1 cellular context compared by ENCODE assay signal in the genomic region with DNA sequence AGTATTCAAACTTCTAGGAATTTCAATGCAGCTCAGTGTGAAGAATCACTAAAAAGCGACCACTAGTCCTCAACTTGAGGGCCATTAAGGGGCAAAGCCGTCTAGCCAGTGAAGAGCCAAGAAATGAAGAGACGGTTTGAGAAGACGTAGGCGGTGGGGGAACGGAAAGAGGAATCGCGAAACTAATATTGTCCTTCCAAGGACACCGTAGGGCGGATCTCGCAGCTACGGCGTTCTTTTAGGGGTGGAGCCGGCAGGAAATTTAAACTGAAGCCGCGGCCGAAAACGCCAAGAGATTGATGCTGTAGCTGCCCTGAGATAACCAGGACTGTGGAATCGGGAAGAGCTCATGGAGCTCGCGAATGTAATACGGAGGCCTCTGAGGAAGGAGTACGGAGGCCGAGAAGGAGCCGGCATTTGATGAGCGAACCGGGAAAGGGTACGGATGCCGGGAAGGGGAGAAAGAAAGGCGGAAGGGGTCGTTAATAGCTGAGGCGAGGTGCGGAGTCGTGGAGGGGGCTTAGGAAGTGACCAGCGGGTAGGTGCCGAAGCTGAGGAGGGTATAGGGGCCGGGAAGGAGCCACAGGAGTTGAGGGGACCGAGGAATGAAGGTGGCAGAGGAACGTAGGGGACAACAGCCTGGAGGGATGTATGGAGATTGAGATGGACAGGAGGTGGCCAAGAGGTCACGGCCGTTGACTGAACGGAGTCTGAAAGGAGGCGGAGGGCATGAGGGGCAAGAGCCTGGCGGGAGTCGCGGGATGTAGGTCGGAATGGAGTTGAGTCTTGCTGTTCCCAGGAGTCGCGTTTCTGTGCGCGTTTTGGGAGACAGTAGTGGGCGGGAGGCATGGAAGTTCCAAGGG.
A peak's percentile ranks its signal among the peaks of the same experiment; 100 is the strongest.
TF ChIP-seq lines count a peak whose summit lies in the region.

A gene with protein sequence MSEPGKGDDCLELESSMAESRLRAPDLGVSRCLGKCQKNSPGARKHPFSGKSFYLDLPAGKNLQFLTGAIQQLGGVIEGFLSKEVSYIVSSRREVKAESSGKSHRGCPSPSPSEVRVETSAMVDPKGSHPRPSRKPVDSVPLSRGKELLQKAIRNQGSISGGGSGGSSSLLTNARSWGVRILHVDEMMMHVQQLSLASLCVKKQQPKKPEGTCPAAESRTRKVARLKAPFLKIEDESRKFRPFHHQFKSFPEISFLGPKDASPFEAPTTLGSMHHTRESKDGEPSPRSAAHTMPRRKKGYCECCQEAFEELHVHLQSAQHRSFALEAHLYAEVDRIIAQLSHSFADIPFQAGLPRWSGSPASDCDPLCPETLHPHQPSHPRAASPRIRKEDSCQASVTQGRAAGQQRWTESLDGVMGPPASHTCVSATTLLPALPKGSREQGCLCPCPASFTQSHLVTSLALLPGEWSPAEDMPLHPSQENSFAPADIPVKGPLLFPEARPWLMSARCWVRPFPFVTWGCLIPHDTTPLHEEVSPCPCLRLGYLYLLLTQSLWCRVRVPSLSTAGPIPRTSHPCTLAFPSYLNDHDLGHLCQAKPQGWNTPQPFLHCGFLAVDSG (plus strand): TSS at position 265 of the 863 bp plus-strand sequence. CDS start 156 bp downstream, at position 421.

TF ChIP-seq in K562, 482 proteins besides CTCF, POLR2A, EP300 and RAD21 (continued from another document and continues in another):
- TF ChIP-seq, protein P1, sequence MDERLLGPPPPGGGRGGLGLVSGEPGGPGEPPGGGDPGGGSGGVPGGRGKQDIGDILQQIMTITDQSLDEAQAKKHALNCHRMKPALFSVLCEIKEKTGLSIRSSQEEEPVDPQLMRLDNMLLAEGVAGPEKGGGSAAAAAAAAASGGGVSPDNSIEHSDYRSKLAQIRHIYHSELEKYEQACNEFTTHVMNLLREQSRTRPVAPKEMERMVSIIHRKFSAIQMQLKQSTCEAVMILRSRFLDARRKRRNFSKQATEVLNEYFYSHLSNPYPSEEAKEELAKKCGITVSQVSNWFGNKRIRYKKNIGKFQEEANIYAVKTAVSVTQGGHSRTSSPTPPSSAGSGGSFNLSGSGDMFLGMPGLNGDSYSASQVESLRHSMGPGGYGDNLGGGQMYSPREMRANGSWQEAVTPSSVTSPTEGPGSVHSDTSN (CRISPR knock-in tag; IDR thresholded peaks at IDR 0.05; ENCODE audit: low read depth), result no peak
- TF ChIP-seq, protein P1 (tag; conservative IDR thresholded peaks at IDR 0.05; ENCODE audit: low read depth), result no peak
- no peak for TF ChIP-seq NR3C1 (CRISPR knock-in tag; IDR thresholded peaks at IDR 0.05)
- no peak; the same call in 1 of the 2 replicates for TF ChIP-seq HNRNPUL1 (IDR thresholded peaks at IDR 0.05; ENCODE audit: low read length)
- no peak for TF ChIP-seq U2AF2 (optimal IDR thresholded peaks at IDR 0.05; ENCODE audit: low read depth, low read length)
- TF ChIP-seq ZNF184 (CRISPR knock-in tag; IDR thresholded peaks at IDR 0.05), result no peak
- TF ChIP-seq NR4A1 (CRISPR knock-in tag; IDR thresholded peaks at IDR 0.05), result no peak
- TF ChIP-seq NR4A1 (tag; IDR thresholded peaks at IDR 0.05), result no peak
- TF ChIP-seq, protein P2, sequence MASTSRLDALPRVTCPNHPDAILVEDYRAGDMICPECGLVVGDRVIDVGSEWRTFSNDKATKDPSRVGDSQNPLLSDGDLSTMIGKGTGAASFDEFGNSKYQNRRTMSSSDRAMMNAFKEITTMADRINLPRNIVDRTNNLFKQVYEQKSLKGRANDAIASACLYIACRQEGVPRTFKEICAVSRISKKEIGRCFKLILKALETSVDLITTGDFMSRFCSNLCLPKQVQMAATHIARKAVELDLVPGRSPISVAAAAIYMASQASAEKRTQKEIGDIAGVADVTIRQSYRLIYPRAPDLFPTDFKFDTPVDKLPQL (IDR thresholded peaks at IDR 0.05; ENCODE audit: extremely low read depth, insufficient read length), result no peak
- TF ChIP-seq MCM5 (IDR thresholded peaks at IDR 0.05; ENCODE audit: low read depth), result no peak
- TF ChIP-seq ZNF124 (CRISPR knock-in tag; IDR thresholded peaks at IDR 0.05), result no peak
- TF ChIP-seq, protein P3, sequence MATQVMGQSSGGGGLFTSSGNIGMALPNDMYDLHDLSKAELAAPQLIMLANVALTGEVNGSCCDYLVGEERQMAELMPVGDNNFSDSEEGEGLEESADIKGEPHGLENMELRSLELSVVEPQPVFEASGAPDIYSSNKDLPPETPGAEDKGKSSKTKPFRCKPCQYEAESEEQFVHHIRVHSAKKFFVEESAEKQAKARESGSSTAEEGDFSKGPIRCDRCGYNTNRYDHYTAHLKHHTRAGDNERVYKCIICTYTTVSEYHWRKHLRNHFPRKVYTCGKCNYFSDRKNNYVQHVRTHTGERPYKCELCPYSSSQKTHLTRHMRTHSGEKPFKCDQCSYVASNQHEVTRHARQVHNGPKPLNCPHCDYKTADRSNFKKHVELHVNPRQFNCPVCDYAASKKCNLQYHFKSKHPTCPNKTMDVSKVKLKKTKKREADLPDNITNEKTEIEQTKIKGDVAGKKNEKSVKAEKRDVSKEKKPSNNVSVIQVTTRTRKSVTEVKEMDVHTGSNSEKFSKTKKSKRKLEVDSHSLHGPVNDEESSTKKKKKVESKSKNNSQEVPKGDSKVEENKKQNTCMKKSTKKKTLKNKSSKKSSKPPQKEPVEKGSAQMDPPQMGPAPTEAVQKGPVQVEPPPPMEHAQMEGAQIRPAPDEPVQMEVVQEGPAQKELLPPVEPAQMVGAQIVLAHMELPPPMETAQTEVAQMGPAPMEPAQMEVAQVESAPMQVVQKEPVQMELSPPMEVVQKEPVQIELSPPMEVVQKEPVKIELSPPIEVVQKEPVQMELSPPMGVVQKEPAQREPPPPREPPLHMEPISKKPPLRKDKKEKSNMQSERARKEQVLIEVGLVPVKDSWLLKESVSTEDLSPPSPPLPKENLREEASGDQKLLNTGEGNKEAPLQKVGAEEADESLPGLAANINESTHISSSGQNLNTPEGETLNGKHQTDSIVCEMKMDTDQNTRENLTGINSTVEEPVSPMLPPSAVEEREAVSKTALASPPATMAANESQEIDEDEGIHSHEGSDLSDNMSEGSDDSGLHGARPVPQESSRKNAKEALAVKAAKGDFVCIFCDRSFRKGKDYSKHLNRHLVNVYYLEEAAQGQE (CRISPR knock-in tag; IDR thresholded peaks at IDR 0.05; ENCODE audit: low read depth), result no peak
- no peak for TF ChIP-seq ZNF12 (CRISPR knock-in tag; IDR thresholded peaks at IDR 0.05)
- TF ChIP-seq ZNF696 (CRISPR knock-in tag; conservative IDR thresholded peaks at IDR 0.05), result no peak
- 0 out of 2 replicates have a peak, but pooled peaks have one; percentile 11 for TF ChIP-seq ARID2 (IDR thresholded peaks at IDR 0.05)
- TF ChIP-seq ZBTB8A (IDR thresholded peaks at IDR 0.05; ENCODE audit: partially characterized antibody), result peak; percentile 99
- TF ChIP-seq, protein P4, sequence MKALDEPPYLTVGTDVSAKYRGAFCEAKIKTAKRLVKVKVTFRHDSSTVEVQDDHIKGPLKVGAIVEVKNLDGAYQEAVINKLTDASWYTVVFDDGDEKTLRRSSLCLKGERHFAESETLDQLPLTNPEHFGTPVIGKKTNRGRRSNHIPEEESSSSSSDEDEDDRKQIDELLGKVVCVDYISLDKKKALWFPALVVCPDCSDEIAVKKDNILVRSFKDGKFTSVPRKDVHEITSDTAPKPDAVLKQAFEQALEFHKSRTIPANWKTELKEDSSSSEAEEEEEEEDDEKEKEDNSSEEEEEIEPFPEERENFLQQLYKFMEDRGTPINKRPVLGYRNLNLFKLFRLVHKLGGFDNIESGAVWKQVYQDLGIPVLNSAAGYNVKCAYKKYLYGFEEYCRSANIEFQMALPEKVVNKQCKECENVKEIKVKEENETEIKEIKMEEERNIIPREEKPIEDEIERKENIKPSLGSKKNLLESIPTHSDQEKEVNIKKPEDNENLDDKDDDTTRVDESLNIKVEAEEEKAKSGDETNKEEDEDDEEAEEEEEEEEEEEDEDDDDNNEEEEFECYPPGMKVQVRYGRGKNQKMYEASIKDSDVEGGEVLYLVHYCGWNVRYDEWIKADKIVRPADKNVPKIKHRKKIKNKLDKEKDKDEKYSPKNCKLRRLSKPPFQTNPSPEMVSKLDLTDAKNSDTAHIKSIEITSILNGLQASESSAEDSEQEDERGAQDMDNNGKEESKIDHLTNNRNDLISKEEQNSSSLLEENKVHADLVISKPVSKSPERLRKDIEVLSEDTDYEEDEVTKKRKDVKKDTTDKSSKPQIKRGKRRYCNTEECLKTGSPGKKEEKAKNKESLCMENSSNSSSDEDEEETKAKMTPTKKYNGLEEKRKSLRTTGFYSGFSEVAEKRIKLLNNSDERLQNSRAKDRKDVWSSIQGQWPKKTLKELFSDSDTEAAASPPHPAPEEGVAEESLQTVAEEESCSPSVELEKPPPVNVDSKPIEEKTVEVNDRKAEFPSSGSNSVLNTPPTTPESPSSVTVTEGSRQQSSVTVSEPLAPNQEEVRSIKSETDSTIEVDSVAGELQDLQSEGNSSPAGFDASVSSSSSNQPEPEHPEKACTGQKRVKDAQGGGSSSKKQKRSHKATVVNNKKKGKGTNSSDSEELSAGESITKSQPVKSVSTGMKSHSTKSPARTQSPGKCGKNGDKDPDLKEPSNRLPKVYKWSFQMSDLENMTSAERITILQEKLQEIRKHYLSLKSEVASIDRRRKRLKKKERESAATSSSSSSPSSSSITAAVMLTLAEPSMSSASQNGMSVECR (CRISPR knock-in tag; IDR thresholded peaks at IDR 0.05), result peak; percentile 56
- 0 out of 2 replicates have a peak, but pooled peaks have one; percentile 4 for TF ChIP-seq ZNF316 (IDR thresholded peaks at IDR 0.05)
- TF ChIP-seq EGR1 (conservative IDR thresholded peaks at IDR 0.05), result peak; percentile 97
- TF ChIP-seq CBX3 (IDR thresholded peaks at IDR 0.05; ENCODE audit: borderline replicate concordance in 1 of 2, low read length in 2 of 2), result peak in 1 of 2 experiments; percentile 41; a peak in 1 of 3 replicates
- TF ChIP-seq, protein P5, sequence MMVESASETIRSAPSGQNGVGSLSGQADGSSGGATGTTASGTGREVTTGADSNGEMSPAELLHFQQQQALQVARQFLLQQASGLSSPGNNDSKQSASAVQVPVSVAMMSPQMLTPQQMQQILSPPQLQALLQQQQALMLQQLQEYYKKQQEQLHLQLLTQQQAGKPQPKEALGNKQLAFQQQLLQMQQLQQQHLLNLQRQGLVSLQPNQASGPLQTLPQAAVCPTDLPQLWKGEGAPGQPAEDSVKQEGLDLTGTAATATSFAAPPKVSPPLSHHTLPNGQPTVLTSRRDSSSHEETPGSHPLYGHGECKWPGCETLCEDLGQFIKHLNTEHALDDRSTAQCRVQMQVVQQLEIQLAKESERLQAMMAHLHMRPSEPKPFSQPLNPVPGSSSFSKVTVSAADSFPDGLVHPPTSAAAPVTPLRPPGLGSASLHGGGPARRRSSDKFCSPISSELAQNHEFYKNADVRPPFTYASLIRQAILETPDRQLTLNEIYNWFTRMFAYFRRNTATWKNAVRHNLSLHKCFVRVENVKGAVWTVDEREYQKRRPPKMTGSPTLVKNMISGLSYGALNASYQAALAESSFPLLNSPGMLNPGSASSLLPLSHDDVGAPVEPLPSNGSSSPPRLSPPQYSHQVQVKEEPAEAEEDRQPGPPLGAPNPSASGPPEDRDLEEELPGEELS (CRISPR knock-in tag; IDR thresholded peaks at IDR 0.05; ENCODE audit: borderline replicate concordance), result 0 out of 2 replicates have a peak, but pooled peaks have one; percentile 80
- peak; percentile 74 for TF ChIP-seq BCOR (IDR thresholded peaks at IDR 0.05)
- TF ChIP-seq ZNF444 (CRISPR knock-in tag; IDR thresholded peaks at IDR 0.05), result no peak
- TF ChIP-seq, protein P6, sequence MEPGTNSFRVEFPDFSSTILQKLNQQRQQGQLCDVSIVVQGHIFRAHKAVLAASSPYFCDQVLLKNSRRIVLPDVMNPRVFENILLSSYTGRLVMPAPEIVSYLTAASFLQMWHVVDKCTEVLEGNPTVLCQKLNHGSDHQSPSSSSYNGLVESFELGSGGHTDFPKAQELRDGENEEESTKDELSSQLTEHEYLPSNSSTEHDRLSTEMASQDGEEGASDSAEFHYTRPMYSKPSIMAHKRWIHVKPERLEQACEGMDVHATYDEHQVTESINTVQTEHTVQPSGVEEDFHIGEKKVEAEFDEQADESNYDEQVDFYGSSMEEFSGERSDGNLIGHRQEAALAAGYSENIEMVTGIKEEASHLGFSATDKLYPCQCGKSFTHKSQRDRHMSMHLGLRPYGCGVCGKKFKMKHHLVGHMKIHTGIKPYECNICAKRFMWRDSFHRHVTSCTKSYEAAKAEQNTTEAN (CRISPR knock-in tag; IDR thresholded peaks at IDR 0.05), result 0 out of 2 replicates have a peak, but pooled peaks have one; percentile 32
- TF ChIP-seq, protein P7, sequence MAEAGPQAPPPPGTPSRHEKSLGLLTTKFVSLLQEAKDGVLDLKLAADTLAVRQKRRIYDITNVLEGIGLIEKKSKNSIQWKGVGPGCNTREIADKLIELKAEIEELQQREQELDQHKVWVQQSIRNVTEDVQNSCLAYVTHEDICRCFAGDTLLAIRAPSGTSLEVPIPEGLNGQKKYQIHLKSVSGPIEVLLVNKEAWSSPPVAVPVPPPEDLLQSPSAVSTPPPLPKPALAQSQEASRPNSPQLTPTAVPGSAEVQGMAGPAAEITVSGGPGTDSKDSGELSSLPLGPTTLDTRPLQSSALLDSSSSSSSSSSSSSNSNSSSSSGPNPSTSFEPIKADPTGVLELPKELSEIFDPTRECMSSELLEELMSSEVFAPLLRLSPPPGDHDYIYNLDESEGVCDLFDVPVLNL (CRISPR knock-in tag; IDR thresholded peaks at IDR 0.05; ENCODE audit: low read depth), result peak; percentile 87
- peak; percentile 62; the same call in 1 of the 2 replicates for TF ChIP-seq NR2C1 (IDR thresholded peaks at IDR 0.05)
- peak; percentile 18; the same call in 1 of the 2 replicates for TF ChIP-seq NR2C1 (tag; IDR thresholded peaks at IDR 0.05)
- no peak for TF ChIP-seq SLC30A9 (CRISPR knock-in tag; IDR thresholded peaks at IDR 0.05)
- TF ChIP-seq, protein P8, sequence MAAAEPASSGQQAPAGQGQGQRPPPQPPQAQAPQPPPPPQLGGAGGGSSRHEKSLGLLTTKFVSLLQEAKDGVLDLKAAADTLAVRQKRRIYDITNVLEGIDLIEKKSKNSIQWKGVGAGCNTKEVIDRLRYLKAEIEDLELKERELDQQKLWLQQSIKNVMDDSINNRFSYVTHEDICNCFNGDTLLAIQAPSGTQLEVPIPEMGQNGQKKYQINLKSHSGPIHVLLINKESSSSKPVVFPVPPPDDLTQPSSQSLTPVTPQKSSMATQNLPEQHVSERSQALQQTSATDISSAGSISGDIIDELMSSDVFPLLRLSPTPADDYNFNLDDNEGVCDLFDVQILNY (CRISPR knock-in tag; IDR thresholded peaks at IDR 0.05), result 0 out of 2 replicates have a peak, but pooled peaks have one; percentile 11
- peak; percentile 57; the same call in 1 of the 2 replicates for TF ChIP-seq DIDO1 (tag; IDR thresholded peaks at IDR 0.05; ENCODE audit: low read depth)
- TF ChIP-seq HNRNPK (IDR thresholded peaks at IDR 0.05; ENCODE audit: low read depth, low read length, poor library complexity, severe bottlenecking), result no peak
- peak; percentile 61; the same call in 1 of the 2 replicates for TF ChIP-seq POLR2G (IDR thresholded peaks at IDR 0.05; ENCODE audit: low read depth, low read length)
- peak; percentile 6; the same call in 1 of the 2 replicates for TF ChIP-seq NCOR1 (IDR thresholded peaks at IDR 0.05)
- TF ChIP-seq SPI1 (IDR thresholded peaks at IDR 0.05; ENCODE audit: borderline replicate concordance, low read depth, low read length), result 0 out of 2 replicates have a peak, but pooled peaks have one; percentile 31
